In the genomic region with DNA sequence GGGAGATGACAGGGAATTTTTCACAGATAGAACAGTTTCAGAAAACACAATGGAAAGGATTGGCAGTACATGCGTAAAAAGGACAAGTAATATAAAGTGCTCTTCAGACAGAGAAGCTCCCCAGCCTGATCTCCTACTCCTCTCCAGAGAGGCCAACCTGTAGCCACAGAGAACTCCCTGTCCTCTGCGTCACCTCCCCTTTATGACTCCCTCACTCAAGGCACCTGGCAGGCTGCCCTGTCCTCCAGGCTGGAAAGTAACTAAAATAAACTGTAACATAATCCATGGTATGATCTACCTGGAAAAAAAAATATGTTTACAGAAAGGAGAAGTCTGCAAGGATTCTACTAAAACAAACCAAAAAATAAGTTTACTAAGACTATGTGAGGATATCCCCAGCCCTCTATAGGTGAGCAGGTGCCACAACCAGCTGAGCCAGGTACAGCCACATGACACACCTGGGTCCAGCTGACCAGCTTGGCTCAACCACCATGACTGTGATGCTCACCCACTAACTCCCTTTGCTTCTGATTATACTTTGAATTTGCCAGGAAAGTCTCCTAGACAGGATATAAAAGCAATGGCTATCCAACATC, we compare ENCODE assay signal across 12 cellular contexts. TPM values are rescaled to one million over a fixed set of nuclear protein-coding genes. Genes with fewer than 3 reads are reported as not detected.
DNase-seq lines count a peak whose midpoint lies in the region; ATAC-seq and TF ChIP-seq lines count a peak whose summit lies in the region.
"Had no signal": no experiment of that assay in that cellular context is flagged by ENCODE, and none has a peak within 500 bp of the region (broad histone marks: within the 10 kb centered on the region; RNA-seq: fewer than 3 reads in every experiment).

No MANE protein-coding gene starts in this region.

- peak overlapping the region; percentile 34 to 84 (median 55) for H3K27ac ChIP-seq in stomach

- ATAC-seq in left ventricle myocardium superior = peak; percentile 86
- ATAC-seq in GM21737 (IDR thresholded peaks at IDR 0.05; ENCODE audit: unreplicated experiment) = no peak
- no peak for ATAC-seq in HG03135 (IDR thresholded peaks at IDR 0.05; ENCODE audit: unreplicated experiment)
- no peak for ATAC-seq in omental fat pad (ENCODE audit: low FRiP score)
- ATAC-seq: activated T-cell treated with anti-CD3 and anti-CD28 coated beads, Interleukin-2, amount 50 U/mL, for 72 hours had no signal

- peak; percentile 22 for DNase-seq in NCI-H1048 (lab: John Stamatoyannopoulos, UW)
- DNase-seq in RPMI7951 (ENCODE audit: low read depth) = peak; percentile 30
- peak; percentile 81 for DNase-seq in left ventricle myocardium superior
- DNase-seq in stomach = peak; percentile 93
- DNase-seq in omental fat pad (ENCODE audit: low spot score) = no peak
- no peak for DNase-seq in NCI-H446 treated with DMSO at 0.1 percent for 48 hours (lab: John Stamatoyannopoulos, UW)
- DNase-seq: activated T-cell treated with anti-CD3 and anti-CD28 coated beads, Interleukin-2, amount 50 U/mL, for 72 hours; hippocampal formation; KBM-7; stimulated activated CD4-positive, alpha-beta T cell treated with anti-CD3 and anti-CD28 coated beads, Interleukin-1b, Interleukin-23, amount 100 ng/mL, for 48 hours had no signal

- no peaks in the 10 kb centered on the region for H3K27me3 ChIP-seq in stomach

- no peak overlapping the region for H3K4me3 ChIP-seq in stomach

- intact Hi-C loops in left ventricle myocardium superior (cut with micrococcal nuclease) (no loop called here), stomach (cut with DNase I; ENCODE audit: low total_unique reads) (no loop called here)

- H3K9me3 ChIP-seq in stomach = no peaks in the 10 kb centered on the region

- peaks cover 0 to 15% (median 5%) of the 10 kb centered on the region in 4 donors for H3K36me3 ChIP-seq in stomach

- WGBS in stomach, 5 donors = 42 to 86% (median 51%) methylated on average over 2 of the region's 2 CpGs

- no peak for TF ChIP-seq EP300 in stomach (IDR thresholded peaks at IDR 0.05)

- H3K4me1 ChIP-seq in stomach = peaks cover 13 to 42% (median 23%) of the 10 kb centered on the region in 4 donors

- TF ChIP-seq POLR2A in stomach (IDR thresholded peaks at IDR 0.05) = no peak

- no peak for TF ChIP-seq CTCF in stomach (IDR thresholded peaks at IDR 0.05)
- no peak for TF ChIP-seq CTCF in omental fat pad (IDR thresholded peaks at IDR 0.05)

RNA-seq across cellular contexts. Expression of a gene that starts 29.2 kb away (rescaled TPM):
- total RNA-seq in RPMI7951 (2014; rRNA removed; shearing (Covaris generic)) = 18.3 and 20.5 TPM in 2 replicates
- 5.0 TPM for total RNA-seq in left ventricle myocardium superior
- total RNA-seq in stomach = 10 to 100 TPM; 11.1 to 47.2 (median 19.2) TPM
- polyA plus RNA-seq in stomach = 1 to 10 TPM; 2.4 to 5.5 (median 2.9) TPM
- 10 to 100 TPM in 1 of 4 donors, 1 to 10 TPM in 3; 6.6 to 10.2 (median 7.0) TPM for total RNA-seq in omental fat pad

Comparison
In these comparisons a context has a peak if more than half of its experiments do, and no peak if none do; other contexts are left out.
1. DNase-seq: peak in NCI-H1048 (single experiment), RPMI7951 (single experiment), left ventricle myocardium superior (single experiment) and stomach (single experiment); none in omental fat pad (single experiment) and NCI-H446 treated with DMSO at 0.1 percent for 48 hours (single experiment).